8 cellular contexts compared by ENCODE assay signal in the genomic region with DNA sequence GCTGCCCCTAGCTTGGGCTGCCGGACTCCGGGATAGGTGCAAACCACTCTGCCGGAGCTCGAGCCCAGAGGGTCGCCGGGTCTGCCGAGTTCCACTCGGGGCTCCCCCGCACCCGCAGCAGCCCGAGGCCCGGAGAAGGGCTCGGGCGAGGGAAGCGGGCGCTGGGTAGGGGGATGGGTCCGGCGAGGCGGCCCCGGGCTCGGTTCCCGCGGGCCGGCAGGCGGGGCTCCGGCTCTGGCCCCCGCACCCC. TPM values are rescaled to one million over a fixed set of nuclear protein-coding genes. Genes with fewer than 3 reads are reported as not detected.
A peak's percentile ranks its signal among the peaks of the same experiment; 100 is the strongest.
DNase-seq lines count a peak whose midpoint lies in the region; ATAC-seq, FAIRE-seq and TF ChIP-seq lines count a peak whose summit lies in the region.

No MANE protein-coding gene starts in this region.

- in situ Hi-C loops in HepG2 (cut with HindIII; ENCODE audit: extremely low pct_ligation_motif_present, low pct_unique_long_range_greater_than_20kb): loop anchor here (10.0 kb wide), 1 partner anchor 229 kb away; a partner anchor contains a TSS

- peaks cover 6 to 37% of the 10 kb centered on the region in 2 donors for H3K4me1 ChIP-seq in adrenal gland (replicated peaks in 1 of 2)
- peaks cover 28% of the 10 kb centered on the region for H3K4me1 ChIP-seq in HepG2 (ENCODE audit: insufficient read depth, low read length)
- peaks cover 11 to 17% of the 10 kb centered on the region in 2 donors for H3K4me1 ChIP-seq in thyroid gland

- H3K27ac ChIP-seq in C4-2B (peak overlapping the region; percentile 82), adrenal gland (peak overlapping the region; percentile 90 to 99 (median 97)), HepG2 (ENCODE audit: extremely low read length, insufficient read depth, low read length) (peak overlapping the region; percentile 98), thyroid gland (peak overlapping the region; percentile 98)

- no peak for TF ChIP-seq RAD21 in HepG2 (CRISPR knock-in tag; IDR thresholded peaks at IDR 0.05)

- DNase-seq in adrenal gland (peak in 1 of 7 donors; percentile 41), HepG2 (ENCODE audit: low spot score) (no peak), thyroid gland (no peak), amniotic stem cell (lab: John Stamatoyannopoulos, UW) (no peak)
- no peak for DNase-seq in NK-92 treated with Interleukin-12 subunit alpha and Interleukin-12 subunit beta, amount 100 ng/mL, for 24 hours (lab: John Stamatoyannopoulos, UW)

- TF ChIP-seq CTCF in C4-2B (conservative IDR thresholded peaks at IDR 0.05) (no peak), adrenal gland (IDR thresholded peaks at IDR 0.05) (no peak), HepG2 (CRISPR knock-in tag; IDR thresholded peaks at IDR 0.05) (no peak), thyroid gland (IDR thresholded peaks at IDR 0.05) (no peak)

- intact Hi-C loops in adrenal gland (cut with DNase I) (no loop called here), HepG2 (cut with micrococcal nuclease; ENCODE audit: unreplicated experiment) (loop anchor here (1.0 to 10.0 kb wide), 3 partner anchors 17 to 1711 kb away; no protein-coding TSS in a partner anchor), thyroid gland (cut with DNase I) (no loop called here)

- POLR2A ChIA-PET in HepG2 (lab: Yijun Ruan, JAX): no interaction called here

- H4K20me1 ChIP-seq in HepG2 (ENCODE audit: insufficient read depth, low read length): peaks cover 23% of the 10 kb centered on the region

- H3K4me2 ChIP-seq in HepG2 (ENCODE audit: low read depth, low read length): peak overlapping the region; percentile 88

- 0% methylated on average over 9 to 27 of the region's 27 CpGs; no CpG with 5 or more reads in 1 of the 4 donors for WGBS in adrenal gland, 4 donors
- WGBS in HepG2 (ENCODE audit: low lambda C conversion rate): 0% methylated on average over 4 of the region's 27 CpGs
- 0% methylated on average over 3 to 9 of the region's 27 CpGs for WGBS in thyroid gland, 2 donors

- H2AFZ ChIP-seq in HepG2 (ENCODE audit: low read length): no peak overlapping the region

- H3K36me3 ChIP-seq in adrenal gland (replicated peaks in 1 of 2) (no peaks in the 10 kb centered on the region), HepG2 (replicated peaks in 1 of 2; ENCODE audit: control insufficient read depth in 1 of 2, insufficient read depth in 2 of 2, low read length in 2 of 2) (peaks cover 0 to 4% of the 10 kb centered on the region in 2 experiments; a peak in 1 of 5 replicates), thyroid gland (no peaks in the 10 kb centered on the region)

- ATAC-seq in GM19438 (IDR thresholded peaks at IDR 0.05; ENCODE audit: low read depth, unreplicated experiment) (peak; percentile 16), HG03432 (IDR thresholded peaks at IDR 0.05; ENCODE audit: unreplicated experiment) (peak; percentile 31), HepG2 (no peak; the same call in 2 of the 3 replicates)

- H3K9ac ChIP-seq in HepG2 (ENCODE audit: insufficient read depth, low read depth, low read length): peak overlapping the region; percentile 99

- no peak for FAIRE-seq in HepG2 (lab: Jason Lieb, UNC)

- no peak for TF ChIP-seq POLR2A in adrenal gland (IDR thresholded peaks at IDR 0.05)
- no peak for TF ChIP-seq POLR2A in HepG2 (IDR thresholded peaks at IDR 0.05; ENCODE audit: insufficient read depth in 1 of 2, low read depth in 2 of 2, low read length in 2 of 2)
- no peak for TF ChIP-seq POLR2A in thyroid gland (IDR thresholded peaks at IDR 0.05)

- TF ChIP-seq EP300 in HepG2 (IDR thresholded peaks at IDR 0.05; ENCODE audit: low read depth in 2 of 2, low read length in 2 of 2) (no peak), HepG2 (CRISPR knock-in tag; IDR thresholded peaks at IDR 0.05; ENCODE audit: borderline replicate concordance) (no peak)

- peak overlapping the region; percentile 89 to 99 (median 98) for H3K4me3 ChIP-seq in adrenal gland
- H3K4me3 ChIP-seq in HepG2 (replicated peaks in 1 of 3; ENCODE audit: insufficient read depth in 1 of 3, low read depth in 2 of 3, low read length in 3 of 3): peak overlapping the region; percentile 85 to 100 (median 99)
- peak overlapping the region; percentile 83 to 99 (median 92) for H3K4me3 ChIP-seq in thyroid gland (replicated peaks in 1 of 3)

- H3K27me3 ChIP-seq in adrenal gland (no peaks in the 10 kb centered on the region), HepG2 (ENCODE audit: control insufficient read depth in 1 of 2, insufficient read depth in 2 of 2, low read length in 2 of 2) (no peaks in the 10 kb centered on the region; a peak in 1 of 5 replicates), thyroid gland (no peaks in the 10 kb centered on the region)

- no peaks in the 10 kb centered on the region for H3K9me3 ChIP-seq in adrenal gland (replicated peaks in 1 of 3)
- H3K9me3 ChIP-seq in HepG2 (ENCODE audit: low read length): no peaks in the 10 kb centered on the region
- no peaks in the 10 kb centered on the region for H3K9me3 ChIP-seq in thyroid gland

- H3K79me2 ChIP-seq in HepG2 (ENCODE audit: insufficient read depth, low read length): peaks cover 47% of the 10 kb centered on the region

- BruUV-seq in HepG2 (replicated peaks; lab: Mats Ljungman, UMichigan): no TSS peak

- CTCF ChIA-PET in HepG2 (lab: Yijun Ruan, JAX; ENCODE audit: low intra/inter-chr PET ratio, low total read pairs): no interaction called here

TF ChIP-seq in HepG2, 621 proteins besides CTCF, POLR2A, EP300 and RAD21 (continues in another document):
- TF ChIP-seq, protein P1, sequence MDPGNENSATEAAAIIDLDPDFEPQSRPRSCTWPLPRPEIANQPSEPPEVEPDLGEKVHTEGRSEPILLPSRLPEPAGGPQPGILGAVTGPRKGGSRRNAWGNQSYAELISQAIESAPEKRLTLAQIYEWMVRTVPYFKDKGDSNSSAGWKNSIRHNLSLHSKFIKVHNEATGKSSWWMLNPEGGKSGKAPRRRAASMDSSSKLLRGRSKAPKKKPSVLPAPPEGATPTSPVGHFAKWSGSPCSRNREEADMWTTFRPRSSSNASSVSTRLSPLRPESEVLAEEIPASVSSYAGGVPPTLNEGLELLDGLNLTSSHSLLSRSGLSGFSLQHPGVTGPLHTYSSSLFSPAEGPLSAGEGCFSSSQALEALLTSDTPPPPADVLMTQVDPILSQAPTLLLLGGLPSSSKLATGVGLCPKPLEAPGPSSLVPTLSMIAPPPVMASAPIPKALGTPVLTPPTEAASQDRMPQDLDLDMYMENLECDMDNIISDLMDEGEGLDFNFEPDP (CRISPR knock-in tag; conservative IDR thresholded peaks at IDR 0.05): no peak
- TF ChIP-seq SSRP1 (CRISPR knock-in tag; IDR thresholded peaks at IDR 0.05) (no peak), ZNF235 (CRISPR knock-in tag; IDR thresholded peaks at IDR 0.05; ENCODE audit: borderline replicate concordance) (peak; percentile 56; the same call in 1 of the 2 replicates), ZNF431 (CRISPR knock-in tag; IDR thresholded peaks at IDR 0.05; ENCODE audit: borderline replicate concordance, low read depth) (no peak), ZNF160 (CRISPR knock-in tag; IDR thresholded peaks at IDR 0.05) (no peak)
- TF ChIP-seq, protein P2, sequence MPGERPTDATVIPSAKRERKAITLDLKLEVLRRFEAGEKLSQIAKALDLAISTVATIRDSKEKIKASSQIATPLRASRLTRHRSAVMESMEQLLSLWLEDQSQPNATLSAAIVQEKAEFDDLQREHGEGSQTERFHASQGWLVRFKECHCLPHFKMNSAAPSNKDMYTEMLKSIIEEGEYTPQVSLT (CRISPR knock-in tag; IDR thresholded peaks at IDR 0.05; ENCODE audit: borderline replicate concordance, low read depth): no peak
- TF ChIP-seq, protein P3, sequence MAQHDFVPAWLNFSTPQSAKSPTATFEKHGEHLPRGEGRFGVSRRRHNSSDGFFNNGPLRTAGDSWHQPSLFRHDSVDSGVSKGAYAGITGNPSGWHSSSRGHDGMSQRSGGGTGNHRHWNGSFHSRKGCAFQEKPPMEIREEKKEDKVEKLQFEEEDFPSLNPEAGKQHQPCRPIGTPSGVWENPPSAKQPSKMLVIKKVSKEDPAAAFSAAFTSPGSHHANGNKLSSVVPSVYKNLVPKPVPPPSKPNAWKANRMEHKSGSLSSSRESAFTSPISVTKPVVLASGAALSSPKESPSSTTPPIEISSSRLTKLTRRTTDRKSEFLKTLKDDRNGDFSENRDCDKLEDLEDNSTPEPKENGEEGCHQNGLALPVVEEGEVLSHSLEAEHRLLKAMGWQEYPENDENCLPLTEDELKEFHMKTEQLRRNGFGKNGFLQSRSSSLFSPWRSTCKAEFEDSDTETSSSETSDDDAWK (CRISPR knock-in tag; IDR thresholded peaks at IDR 0.05): no peak

RNA-seq across cellular contexts. Expression of a gene that starts 0.5 kb away (rescaled TPM):
- 10 to 100 TPM; 10.6 to 44.7 (median 23.8) TPM for total RNA-seq in adrenal gland
- 10 to 100 TPM in 1 of 3 donors, 1 to 10 TPM in 2; 4.7 to 10.2 (median 9.7) TPM for polyA plus RNA-seq in adrenal gland
- 10.7 and 32.6 TPM in 2 replicates for total RNA-seq in HepG2 (2016; rRNA removed; fragmentation: Illumina TruSeq; extraction: Trizol)
- 16.4 and 17.4 TPM in 2 replicates for total RNA-seq in HepG2 (2016; cell fraction: cytosol; rRNA removed; fragmentation: Illumina TruSeq; extraction: Trizol; ENCODE audit: low read depth)
- 10.0 and 26.1 TPM in 2 replicates for total RNA-seq in HepG2 (2016; cell fraction: insoluble cytoplasmic fraction; rRNA removed; fragmentation: Illumina TruSeq; extraction: Trizol)
- total RNA-seq in HepG2 (2016; cell fraction: membrane; rRNA removed; fragmentation: Illumina TruSeq; extraction: Trizol): 6.9 and 7.8 TPM in 2 replicates
- total RNA-seq in HepG2 (2016; cell fraction: nucleus; rRNA removed; fragmentation: Illumina TruSeq; extraction: Trizol): 29.8 and 31.8 TPM in 2 replicates
- polyA plus RNA-seq in HepG2 (2011; rRNA removed): 11.0 and 15.4 TPM in 2 replicates
- polyA plus RNA-seq in HepG2 (2011; cell fraction: cytosol; rRNA removed): 3.2 and 5.3 TPM in 2 replicates
- polyA plus RNA-seq in HepG2 (2011; cell fraction: nucleus; rRNA removed): 20.3 and 24.2 TPM in 2 replicates
- 10.5 and 12.5 TPM in 2 replicates for polyA plus RNA-seq in HepG2 (2012)
- 0.07 and 0.10 TPM in 2 replicates for polyA plus RNA-seq in HepG2 (2016; cell fraction: cytosol; fragmentation: Illumina TruSeq; extraction: Trizol; ENCODE audit: low read depth)
- 6.0 and 7.1 TPM in 2 replicates for polyA plus RNA-seq in HepG2 (2016; cell fraction: insoluble cytoplasmic fraction; fragmentation: Illumina TruSeq; extraction: Trizol; ENCODE audit: low read depth)
- polyA plus RNA-seq in HepG2 (2016; cell fraction: membrane; fragmentation: Illumina TruSeq; extraction: Trizol; ENCODE audit: low read depth): 0.34 and 0.49 TPM in 2 replicates
- polyA plus RNA-seq in HepG2 (2016; cell fraction: nucleus; fragmentation: Illumina TruSeq; extraction: Trizol; ENCODE audit: insufficient read depth, low read depth): 22.0 and 22.5 TPM in 2 replicates
- polyA minus RNA-seq in HepG2 (2011; rRNA and poly(A)+ RNA removed; ENCODE audit: low replicate concordance): 49.0 and 56.1 TPM in 2 replicates
- polyA minus RNA-seq in HepG2 (2011; cell fraction: cytosol; rRNA and poly(A)+ RNA removed): 25.4 and 35.2 TPM in 2 replicates
- 180 and 184 TPM in 2 replicates for polyA minus RNA-seq in HepG2 (2011; cell fraction: nucleus; rRNA and poly(A)+ RNA removed)
- total RNA-seq in thyroid gland: 10 to 100 TPM; 47.8 to 87.5 (median 51.2) TPM
